1 cellular context compared by ENCODE assay signal in the genomic region with DNA sequence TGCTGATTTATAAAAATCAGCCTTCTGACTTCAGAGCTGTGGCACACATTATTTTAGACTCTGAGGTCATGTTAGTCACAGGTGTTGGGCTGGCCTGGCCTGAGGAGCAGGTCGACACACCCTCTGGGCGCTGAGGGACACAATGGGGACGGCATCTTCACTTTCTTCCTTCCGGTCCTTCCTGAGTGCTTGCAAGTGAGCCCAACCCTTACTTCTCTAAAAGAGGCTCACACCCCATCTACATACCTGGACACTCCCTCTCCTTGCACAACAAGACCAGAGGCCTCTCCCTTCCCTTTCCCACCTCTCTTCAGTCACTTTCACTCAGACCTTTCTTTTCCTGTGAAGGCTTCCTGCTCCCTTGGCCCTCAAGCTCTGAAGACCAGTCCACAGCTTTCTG.
TF ChIP-seq lines count a peak whose summit lies in the region.

No MANE protein-coding gene starts in this region.

TF ChIP-seq in IMR-90, 13 proteins besides CTCF, POLR2A, EP300 and RAD21:
- TF ChIP-seq MAFK (IDR thresholded peaks at IDR 0.05; ENCODE audit: low read depth, low read length) (no peak), RFX5 (IDR thresholded peaks at IDR 0.05; ENCODE audit: low read depth, low read length) (no peak), BHLHE40 (IDR thresholded peaks at IDR 0.05; ENCODE audit: low read depth, low read length) (no peak), MXI1 (IDR thresholded peaks at IDR 0.05; ENCODE audit: borderline replicate concordance, low read depth, low read length) (no peak), CEBPB (IDR thresholded peaks at IDR 0.05; ENCODE audit: low read depth, low read length) (no peak)
